In genomic region chr6:39226606-39227300, GRCh38 we compare ENCODE assay signal across 12 cellular contexts. TPM values are rescaled to one million over a fixed set of nuclear protein-coding genes. Genes with fewer than 3 reads are reported as not detected.
A peak's percentile ranks its signal among the peaks of the same experiment; 100 is the strongest.
DNase-seq lines count a peak whose midpoint lies in the region; ATAC-seq and TF ChIP-seq lines count a peak whose summit lies in the region.
"Had no signal": no experiment of that assay in that cellular context is flagged by ENCODE, and none has a peak within 500 bp of the region (broad histone marks: within the 10 kb centered on the region; RNA-seq: fewer than 3 reads in every experiment).

No MANE protein-coding gene starts in this region.

- no peaks in the 10 kb centered on the region for H3K27me3 Mint-ChIP-seq in activated CD8-positive, alpha-beta memory T cell treated with anti-CD3 and anti-CD28 coated beads, Interleukin-2, amount 10 ng/mL, durations not matched to agents 7 days and 5 days
- no peaks in the 10 kb centered on the region for H3K27me3 Mint-ChIP-seq in activated CD8-positive, alpha-beta T cell treated with anti-CD3 and anti-CD28 coated beads, Interleukin-2, amount 10 ng/mL, durations not matched to agents 7 days and 5 days (ENCODE audit: low read depth)
- no peaks in the 10 kb centered on the region for H3K27me3 Mint-ChIP-seq in stimulated activated naive CD8-positive, alpha-beta T cell treated with anti-CD3 and anti-CD28 coated beads, Interleukin-15, amount 100 ng/mL, for 72 hours

- H3K27ac Mint-ChIP-seq in activated CD8-positive, alpha-beta memory T cell treated with anti-CD3 and anti-CD28 coated beads, Interleukin-2, amount 10 ng/mL, durations not matched to agents 7 days and 5 days, result peak overlapping the region; percentile 98
- H3K27ac Mint-ChIP-seq in activated CD8-positive, alpha-beta T cell treated with anti-CD3 and anti-CD28 coated beads, Interleukin-2, amount 10 ng/mL, durations not matched to agents 7 days and 5 days, result peak overlapping the region; percentile 94
- H3K27ac Mint-ChIP-seq in stimulated activated naive CD8-positive, alpha-beta T cell treated with anti-CD3 and anti-CD28 coated beads, Interleukin-15, amount 100 ng/mL, for 72 hours, result peak overlapping the region; percentile 94 to 95

- 59% methylated on average over 11 of the region's 11 CpGs for WGBS in prostate gland

- POLR2A ChIA-PET in activated CD8-positive, alpha-beta T cell treated with anti-CD3 and anti-CD28 coated beads, Interleukin-2, amount 10 ng/mL, durations not matched to agents 7 days and 5 days (lab: Charles Lee), result interaction anchor here (2.0 to 2.4 kb wide), 2 partner anchors 10 to 112 kb away, joined by 9 to 11 read pairs; partner anchors contain the start of gene SAYSD1

- no peaks in the 10 kb centered on the region for H3K4me1 ChIP-seq in prostate gland (replicated peaks)

- H3K36me3 ChIP-seq in prostate gland, result no peaks in the 10 kb centered on the region
- H3K36me3 ChIP-seq: thoracic aorta, WERI-Rb-1 had no signal

- H3K9me3 Mint-ChIP-seq in activated CD8-positive, alpha-beta memory T cell treated with anti-CD3 and anti-CD28 coated beads, Interleukin-2, amount 10 ng/mL, durations not matched to agents 7 days and 5 days (ENCODE audit: low read depth), result no peaks in the 10 kb centered on the region
- no peaks in the 10 kb centered on the region for H3K9me3 Mint-ChIP-seq in activated CD8-positive, alpha-beta T cell treated with anti-CD3 and anti-CD28 coated beads, Interleukin-2, amount 10 ng/mL, durations not matched to agents 7 days and 5 days (ENCODE audit: insufficient read depth)
- H3K9me3 Mint-ChIP-seq in stimulated activated naive CD8-positive, alpha-beta T cell treated with anti-CD3 and anti-CD28 coated beads, Interleukin-15, amount 100 ng/mL, for 72 hours, result no peaks in the 10 kb centered on the region

- intact Hi-C loops in prostate gland (cut with DNase I), result no loop called here

- TF ChIP-seq CTCF in prostate gland (IDR thresholded peaks at IDR 0.05), result no peak

- peak overlapping the region; percentile 85 for H3K4me3 Mint-ChIP-seq in activated CD8-positive, alpha-beta memory T cell treated with anti-CD3 and anti-CD28 coated beads, Interleukin-2, amount 10 ng/mL, durations not matched to agents 7 days and 5 days
- H3K4me3 Mint-ChIP-seq in activated CD8-positive, alpha-beta T cell treated with anti-CD3 and anti-CD28 coated beads, Interleukin-2, amount 10 ng/mL, durations not matched to agents 7 days and 5 days, result peak overlapping the region; percentile 88
- peak overlapping the region; percentile 82 to 90 for H3K4me3 Mint-ChIP-seq in stimulated activated naive CD8-positive, alpha-beta T cell treated with anti-CD3 and anti-CD28 coated beads, Interleukin-15, amount 100 ng/mL, for 72 hours

- no peak overlapping the region for H3K27ac ChIP-seq in prostate gland
- H3K27ac ChIP-seq: RWPE1, thoracic aorta, WERI-Rb-1 had no signal

- no peaks in the 10 kb centered on the region for H3K9me3 ChIP-seq in iPS-18c (ENCODE audit: control insufficient read depth, insufficient read depth, low read length)
- no peaks in the 10 kb centered on the region for H3K9me3 ChIP-seq in prostate gland
- H3K9me3 ChIP-seq: thoracic aorta had no signal

- H3K4me3 ChIP-seq in iPS-18c (ENCODE audit: insufficient read depth, low read depth, low read length) (peak overlapping the region; percentile 31; the same call in 1 of the 2 replicates), prostate gland (no peak overlapping the region)
- H3K4me3 ChIP-seq: thoracic aorta had no signal

- peaks cover 4% of the 10 kb centered on the region for H3K27me3 ChIP-seq in prostate gland (replicated peaks; ENCODE audit: insufficient read depth)

- ATAC-seq in activated CD8-positive, alpha-beta memory T cell treated with anti-CD3 and anti-CD28 coated beads, Interleukin-2, amount 10 ng/mL, durations not matched to agents 7 days and 5 days, result no peak
- ATAC-seq in activated CD8-positive, alpha-beta T cell treated with anti-CD3 and anti-CD28 coated beads, Interleukin-2, amount 10 ng/mL, durations not matched to agents 7 days and 5 days, result no peak
- ATAC-seq in stimulated activated naive CD8-positive, alpha-beta T cell treated with anti-CD3 and anti-CD28 coated beads, Interleukin-15, amount 100 ng/mL, for 72 hours, result no peak

- no peak for TF ChIP-seq POLR2A in prostate gland (IDR thresholded peaks at IDR 0.05)

- CTCF ChIA-PET in activated CD8-positive, alpha-beta memory T cell treated with anti-CD3 and anti-CD28 coated beads, Interleukin-2, amount 10 ng/mL, durations not matched to agents 7 days and 5 days (lab: Charles Lee), result interaction anchor here (1.1 to 1.6 kb wide), 2 partner anchors 36 to 354 kb away, joined by 3 to 5 read pairs; no protein-coding TSS in a partner anchor
- CTCF ChIA-PET in activated CD8-positive, alpha-beta T cell treated with anti-CD3 and anti-CD28 coated beads, Interleukin-2, amount 10 ng/mL, durations not matched to agents 7 days and 5 days (lab: Charles Lee), result interaction anchor here (1.0 to 2.4 kb wide), 4 partner anchors 10 to 76 kb away, joined by 3 to 11 read pairs (median 4); no protein-coding TSS in a partner anchor

- no peak for DNase-seq in activated CD8-positive, alpha-beta memory T cell treated with anti-CD3 and anti-CD28 coated beads, Interleukin-2, amount 10 ng/mL, durations not matched to agents 7 days and 5 days
- DNase-seq in activated CD8-positive, alpha-beta memory T cell treated with anti-CD3 and anti-CD28 coated beads, Interleukin-2, amount 50 U/mL, for 4 hours, result no peak
- no peak for DNase-seq in activated CD8-positive, alpha-beta T cell treated with anti-CD3 and anti-CD28 coated beads, Interleukin-2, amount 10 ng/mL, durations not matched to agents 7 days and 5 days
- DNase-seq in stimulated activated naive CD8-positive, alpha-beta T cell treated with anti-CD3 and anti-CD28 coated beads, Interleukin-15, amount 100 ng/mL, for 72 hours, result no peak
- DNase-seq in prostate gland (ENCODE audit: low spot score) (no peak), retina (no peak), HPDE6-E6E7 (ENCODE audit: extremely low spot score) (no peak)
- DNase-seq: NCI-H345, WERI-Rb-1 had no signal

- peaks cover 64% of the 10 kb centered on the region for H3K4me1 Mint-ChIP-seq in activated CD8-positive, alpha-beta memory T cell treated with anti-CD3 and anti-CD28 coated beads, Interleukin-2, amount 10 ng/mL, durations not matched to agents 7 days and 5 days
- H3K4me1 Mint-ChIP-seq in activated CD8-positive, alpha-beta T cell treated with anti-CD3 and anti-CD28 coated beads, Interleukin-2, amount 10 ng/mL, durations not matched to agents 7 days and 5 days (ENCODE audit: low read depth), result peaks cover 74% of the 10 kb centered on the region
- peaks cover 74% of the 10 kb centered on the region for H3K4me1 Mint-ChIP-seq in stimulated activated naive CD8-positive, alpha-beta T cell treated with anti-CD3 and anti-CD28 coated beads, Interleukin-15, amount 100 ng/mL, for 72 hours

- H3K36me3 Mint-ChIP-seq in activated CD8-positive, alpha-beta memory T cell treated with anti-CD3 and anti-CD28 coated beads, Interleukin-2, amount 10 ng/mL, durations not matched to agents 7 days and 5 days, result peaks cover 44% of the 10 kb centered on the region
- H3K36me3 Mint-ChIP-seq in activated CD8-positive, alpha-beta T cell treated with anti-CD3 and anti-CD28 coated beads, Interleukin-2, amount 10 ng/mL, durations not matched to agents 7 days and 5 days (ENCODE audit: low read depth), result peaks cover 48% of the 10 kb centered on the region

RNA-seq across cellular contexts. Expression of gene KCNK5, which starts 2.5 kb away (rescaled TPM):
- 10 to 100 TPM; 19.1 to 30.8 TPM for total RNA-seq in activated CD8-positive, alpha-beta memory T cell treated with anti-CD3 and anti-CD28 coated beads, Interleukin-2, amount 10 ng/mL, durations not matched to agents 7 days and 5 days
- total RNA-seq in activated CD8-positive, alpha-beta T cell treated with anti-CD3 and anti-CD28 coated beads, Interleukin-2, amount 10 ng/mL, durations not matched to agents 7 days and 5 days, result 10 to 100 TPM; 12.0 TPM
- 1 to 10 TPM; 1.8 to 2.7 TPM for total RNA-seq in prostate gland
